Comparison of ENCODE assay signal across 18 cellular contexts in the genomic region with DNA sequence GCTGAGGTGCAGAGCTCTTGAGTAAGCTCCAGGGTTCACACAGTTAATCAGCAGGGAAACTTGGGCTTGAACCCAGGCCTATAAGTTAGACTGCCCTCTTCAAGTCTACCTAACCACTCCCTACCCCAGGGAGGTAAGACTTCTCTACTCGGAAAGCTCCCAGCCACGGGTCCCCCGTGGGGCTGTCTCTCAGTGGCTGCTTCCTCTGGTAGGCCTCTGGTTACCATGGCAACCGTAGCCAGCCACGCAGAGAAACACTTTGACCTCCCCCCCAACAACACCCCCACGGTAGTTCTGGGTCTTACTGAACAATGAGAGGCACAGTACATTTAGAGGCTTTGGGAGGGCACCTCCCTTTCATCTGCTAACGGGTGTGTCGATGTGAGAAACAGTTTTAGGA.
"Had no signal": no experiment of that assay in that cellular context is flagged by ENCODE, and none has a peak within 500 bp of the region (broad histone marks: within the 10 kb centered on the region; RNA-seq: fewer than 3 reads in every experiment).

No MANE protein-coding gene starts in this region.

- H3K79me2 ChIP-seq: hepatocyte had no signal

- H3K36me3 ChIP-seq: suprapubic skin, tibial artery, upper lobe of left lung, uterus had no signal

- H3K4me1 ChIP-seq: foreskin keratinocyte, suprapubic skin, tibial artery, upper lobe of left lung, uterus had no signal

- H3K27ac ChIP-seq: foreskin keratinocyte, hepatocyte, suprapubic skin, tibial artery, upper lobe of left lung, uterus had no signal

- H3K4me2 ChIP-seq: hepatocyte, smooth muscle cell had no signal

- H3K27ac Mint-ChIP-seq: naive B cell; nephron progenitor cell; stimulated activated effector memory CD8-positive, alpha-beta T cell treated with anti-CD3 and anti-CD28 coated beads, Interleukin-12 subunit alpha, Interleukin-12 subunit beta, amount 100 ng/mL, for 72 hours had no signal

- H3K4me3 ChIP-seq: hepatocyte, smooth muscle cell, suprapubic skin, tibial artery, upper lobe of left lung, uterus had no signal

- H3K9me3 Mint-ChIP-seq: nephron progenitor cell had no signal

- H3K27me3 ChIP-seq: foreskin keratinocyte, hepatocyte, upper lobe of left lung, uterus had no signal

- DNase-seq: dermis blood vessel endothelial cell; erythroblast; foreskin keratinocyte; kidney; left colon; mesendoderm; naive B cell; nephron progenitor cell; right cardiac atrium; stimulated activated CD4-positive, alpha-beta T cell treated with anti-CD3 and anti-CD28 coated beads, Interleukin-2, amount 100 ng/mL, for 48 hours; stimulated activated naive CD8-positive, alpha-beta T cell treated with anti-CD3 and anti-CD28 coated beads, Interleukin-15, Interleukin-2, amounts not matched to agents 100 U/mL and 50 U/mL, for 24 hours; tibial artery; upper lobe of left lung; uterus had no signal

- H3K4me1 Mint-ChIP-seq: naive B cell; stimulated activated effector memory CD8-positive, alpha-beta T cell treated with anti-CD3 and anti-CD28 coated beads, Interleukin-12 subunit alpha, Interleukin-12 subunit beta, amount 100 ng/mL, for 72 hours had no signal

- H3K4me3 Mint-ChIP-seq: naive B cell; nephron progenitor cell; stimulated activated effector memory CD8-positive, alpha-beta T cell treated with anti-CD3 and anti-CD28 coated beads, Interleukin-12 subunit alpha, Interleukin-12 subunit beta, amount 100 ng/mL, for 72 hours had no signal

- H2AFZ ChIP-seq: hepatocyte had no signal

- H3K9me3 ChIP-seq: suprapubic skin, tibial artery, upper lobe of left lung, uterus had no signal

- H3K36me3 Mint-ChIP-seq: naive B cell; stimulated activated effector memory CD8-positive, alpha-beta T cell treated with anti-CD3 and anti-CD28 coated beads, Interleukin-12 subunit alpha, Interleukin-12 subunit beta, amount 100 ng/mL, for 72 hours had no signal
